Comparison of ENCODE assay signal across 13 cellular contexts in the genomic region with DNA sequence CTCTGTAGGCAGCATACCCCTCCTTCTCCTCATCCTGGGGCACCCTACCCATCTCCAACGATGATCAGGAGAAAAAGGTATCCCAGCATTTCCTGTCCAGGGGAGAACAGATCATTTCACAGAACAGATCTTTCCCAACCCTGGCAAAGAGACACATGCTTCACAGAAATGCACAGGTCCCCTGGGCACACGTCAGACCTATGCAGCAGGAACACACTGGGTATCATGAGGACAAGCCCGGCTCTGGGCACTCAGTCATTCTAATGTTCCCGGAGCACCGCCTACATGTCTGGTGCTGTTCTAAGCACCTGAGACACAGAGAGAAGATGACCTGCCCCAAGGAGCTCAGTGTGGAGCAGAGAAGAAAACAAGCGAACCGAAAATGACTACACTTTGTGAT. TPM values are rescaled to one million over a fixed set of nuclear protein-coding genes. Genes with fewer than 3 reads are reported as not detected.
DNase-seq lines count a peak whose midpoint lies in the region; ATAC-seq and TF ChIP-seq lines count a peak whose summit lies in the region.
"Had no signal": no experiment of that assay in that cellular context is flagged by ENCODE, and none has a peak within 500 bp of the region (broad histone marks: within the 10 kb centered on the region; RNA-seq: fewer than 3 reads in every experiment).

No MANE protein-coding gene starts in this region.

- H3K4me1 ChIP-seq in esophagus muscularis mucosa (peaks cover 47 to 94% (median 92%) of the 10 kb centered on the region in 4 donors), neuronal stem cell (ENCODE audit: control insufficient read depth in 2 of 2, insufficient read depth in 1 of 2, low read depth in 1 of 2, low read length in 2 of 2) (peaks cover 2 to 23% of the 10 kb centered on the region in 2 donors)

- no peak overlapping the region for H3K4me3 ChIP-seq in esophagus muscularis mucosa
- H3K4me3 ChIP-seq in neuronal stem cell (ENCODE audit: low read length in 2 of 2), result no peak overlapping the region
- H3K4me3 ChIP-seq: adrenal gland, MG63 had no signal

- DNase-seq in Right ventricle myocardium inferior (ENCODE audit: missing footprints) (no peak), cardiac septum (ENCODE audit: low spot score) (no peak), esophagus muscularis mucosa (ENCODE audit: extremely low spot score) (no peak), neuronal stem cell (ENCODE audit: low spot score) (no peak), dedifferentiated amniotic fluid mesenchymal stem cell (ENCODE audit: extremely low spot score) (no peak), NCI-H2029 treated with DMSO at 0.1 percent for 48 hours (lab: John Stamatoyannopoulos, UW) (no peak), GM10266 (ENCODE audit: extremely low spot score) (no peak)
- DNase-seq: DMS79 treated with DMSO at 0.1 percent for 48 hours; kidney glomerular epithelial cell; MG63; stimulated activated CD4-positive, alpha-beta T cell treated with anti-CD3 and anti-CD28 coated beads, Interleukin-12 subunit alpha, Interleukin-12 subunit beta, amount 100 ng/mL, for 4 hours had no signal

- no peak overlapping the region for H4K8ac ChIP-seq in neuronal stem cell (ENCODE audit: low read depth, low read length)

- TF ChIP-seq POLR2A in esophagus muscularis mucosa (IDR thresholded peaks at IDR 0.05; ENCODE audit: low read depth), result no peak

- no peak overlapping the region for H2AFZ ChIP-seq in neuronal stem cell (ENCODE audit: low read length)

- H3K79me1 ChIP-seq in neuronal stem cell (ENCODE audit: low read depth, low read length), result peaks cover 7% of the 10 kb centered on the region

- H2AK5ac ChIP-seq in neuronal stem cell (ENCODE audit: low read depth, low read length), result no peak overlapping the region

- no peak overlapping the region for H3K4me2 ChIP-seq in neuronal stem cell (ENCODE audit: insufficient read depth, low read length, poor library complexity, severe bottlenecking)

- no peak overlapping the region for H3K23ac ChIP-seq in neuronal stem cell (ENCODE audit: low read depth, low read length, poor library complexity)

- H3K9ac ChIP-seq in neuronal stem cell (ENCODE audit: low read depth, low read length, poor library complexity), result no peak overlapping the region

- no peak overlapping the region for H2BK15ac ChIP-seq in neuronal stem cell (ENCODE audit: low read length)

- H3K36me3 ChIP-seq in esophagus muscularis mucosa (peaks cover 14 to 61% (median 41%) of the 10 kb centered on the region in 4 donors), neuronal stem cell (replicated peaks in 1 of 2; ENCODE audit: control insufficient read depth in 2 of 2, insufficient read depth in 2 of 2, low read length in 2 of 2) (peaks cover 23 to 57% of the 10 kb centered on the region in 2 donors)

- H3K9me3 ChIP-seq in esophagus muscularis mucosa, result no peaks in the 10 kb centered on the region
- H3K9me3 ChIP-seq in neuronal stem cell (replicated peaks in 1 of 2; ENCODE audit: control insufficient read depth in 2 of 2, insufficient read depth in 1 of 2, low read depth in 1 of 2, low read length in 2 of 2), result peaks cover 0 to 11% of the 10 kb centered on the region in 2 donors
- H3K9me3 ChIP-seq: MG63 had no signal

- intact Hi-C loops in Right ventricle myocardium inferior (cut with DNase I) (no loop called here), cardiac septum (cut with DNase I) (no loop called here), esophagus muscularis mucosa (cut with DNase I) (no loop called here)

- peak; percentile 40 for ATAC-seq in Right ventricle myocardium inferior
- no peak for ATAC-seq in GM21390 (IDR thresholded peaks at IDR 0.05; ENCODE audit: unreplicated experiment)

- no peak overlapping the region for H3K14ac ChIP-seq in neuronal stem cell (ENCODE audit: low read length)

- no peak overlapping the region for H2BK12ac ChIP-seq in neuronal stem cell (ENCODE audit: low read length)

- H3K4ac ChIP-seq in neuronal stem cell (ENCODE audit: low read length), result no peak overlapping the region

- no peak overlapping the region for H2BK5ac ChIP-seq in neuronal stem cell (ENCODE audit: low read length)

- H4K91ac ChIP-seq in neuronal stem cell (ENCODE audit: low read depth, low read length, poor library complexity), result no peak overlapping the region

- H3K27me3 ChIP-seq in esophagus muscularis mucosa (no peaks in the 10 kb centered on the region), neuronal stem cell (ENCODE audit: control insufficient read depth in 3 of 3, insufficient read depth in 3 of 3, low read depth in 1 of 3, low read length in 3 of 3) (no peaks in the 10 kb centered on the region)
- H3K27me3 ChIP-seq: adrenal gland, MG63 had no signal

- TF ChIP-seq EP300 in esophagus muscularis mucosa (IDR thresholded peaks at IDR 0.05), result peak; percentile 98

- peak overlapping the region; percentile 90 to 98 (median 97) for H3K27ac ChIP-seq in esophagus muscularis mucosa (replicated peaks in 1 of 4)
- H3K27ac ChIP-seq in neuronal stem cell (replicated peaks; ENCODE audit: low read length), result peak overlapping the region; percentile 24

- no peak for TF ChIP-seq CTCF in esophagus muscularis mucosa (IDR thresholded peaks at IDR 0.05)
- no peak for TF ChIP-seq CTCF in GM10266 (IDR thresholded peaks at IDR 0.05; ENCODE audit: control insufficient read depth, insufficient read depth, low read depth, missing control alignments)

- H2BK120ac ChIP-seq in neuronal stem cell (ENCODE audit: low read depth, low read length), result no peak overlapping the region

- peak overlapping the region; percentile 24 for H3K18ac ChIP-seq in neuronal stem cell (ENCODE audit: low read length)

- 41% methylated on average over 7 of the region's 7 CpGs for WGBS in esophagus muscularis mucosa
- WGBS in neuronal stem cell (ENCODE audit: extremely low coverage in 2 of 2, insufficient read length in 2 of 2, insufficient replicate concordance in 1 of 2), 2 donors, result no CpG with 5 or more reads among the region's 7 CpGs

RNA-seq across cellular contexts. Expression of a gene that starts 56.2 kb away (rescaled TPM):
- total RNA-seq in Right ventricle myocardium inferior (136 TPM), cardiac septum (346 TPM), esophagus muscularis mucosa (1,000 to 10,000 TPM in 3 of 4 donors, 100 to 1,000 TPM in 1; 958 to 2,110 (median 1,439) TPM)
- polyA plus RNA-seq in neuronal stem cell (2013, experiment 1 of 2), result 88.8 TPM
- polyA plus RNA-seq in neuronal stem cell (2013, experiment 2 of 2), result 87.0 TPM
